ENCODE assay signal across 29 cellular contexts in the genomic region with DNA sequence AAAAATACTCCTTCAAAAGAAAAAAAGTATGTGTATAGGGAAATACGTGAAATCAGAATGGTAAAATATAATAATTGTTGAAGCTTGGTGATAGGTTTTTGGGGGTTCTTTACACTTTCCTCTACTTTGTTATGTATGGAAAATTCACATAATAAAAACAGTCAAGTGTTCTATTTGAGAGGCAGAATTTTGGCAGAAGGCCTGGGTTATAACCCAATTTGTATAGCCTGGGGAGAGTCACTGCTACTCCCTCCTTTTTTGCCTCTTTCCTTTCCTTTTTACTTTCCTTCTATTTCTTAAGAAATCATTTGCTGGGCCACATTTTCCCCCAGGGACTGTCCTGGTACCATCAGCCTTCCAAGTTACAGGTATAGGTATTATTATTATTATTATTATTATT.
A peak's percentile ranks its signal among the peaks of the same experiment; 100 is the strongest.
DNase-seq lines count a peak whose midpoint lies in the region; ATAC-seq and TF ChIP-seq lines count a peak whose summit lies in the region.
"Had no signal": no experiment of that assay in that cellular context is flagged by ENCODE, and none has a peak within 500 bp of the region (broad histone marks: within the 10 kb centered on the region; RNA-seq: fewer than 3 reads in every experiment).

No MANE protein-coding gene starts in this region.

- POLR2A ChIA-PET in SK-N-SH (lab: Yijun Ruan, JAX): no interaction called here

- H3K4me2 ChIP-seq in SK-N-SH (no peak overlapping the region), OCI-LY1 (ENCODE audit: low read length) (no peak overlapping the region)
- H3K4me2 ChIP-seq: smooth muscle cell had no signal

- H2AFZ ChIP-seq in SK-N-SH (ENCODE audit: low read depth): 0 out of 2 replicates have a peak overlapping the region, but pooled peaks have one; percentile 12
- H2AFZ ChIP-seq in OCI-LY1 (ENCODE audit: low read length): no peak overlapping the region

- CTCF ChIA-PET in SK-N-SH (lab: Yijun Ruan, JAX): interaction anchor here (1.7 to 3.0 kb wide), 4 partner anchors 15 to 319 kb away, joined by 5 to 18 read pairs (median 8); no protein-coding TSS in a partner anchor

- H3F3A ChIP-seq in SK-N-SH (replicated peaks; ENCODE audit: insufficient read depth) (peaks cover 67% of the 10 kb centered on the region), OCI-LY1 (ENCODE audit: insufficient read depth, low read length) (no peaks in the 10 kb centered on the region)

- TF ChIP-seq POLR2A in gastrocnemius medialis (IDR thresholded peaks at IDR 0.05): no peak

- ATAC-seq in SK-N-SH treated with all-trans-retinoic acid at 6 μM for 48 hours (no peak), gastrocnemius medialis (no peak), HG03520 (IDR thresholded peaks at IDR 0.05; ENCODE audit: unreplicated experiment) (no peak), HG02885 (IDR thresholded peaks at IDR 0.05; ENCODE audit: poor library complexity, unreplicated experiment) (no peak)
- ATAC-seq: activated CD8-positive, alpha-beta memory T cell treated with anti-CD3 and anti-CD28 coated beads, Interleukin-2, amount 10 ng/mL, durations not matched to agents 7 days and 5 days; activated T-cell treated with anti-CD3 and anti-CD28 coated beads, Interleukin-2, amount 50 U/mL, for 72 hours; naive thymus-derived CD8-positive, alpha-beta T cell had no signal

- H3K79me2 ChIP-seq in SK-N-SH (ENCODE audit: insufficient read depth) (no peaks in the 10 kb centered on the region), OCI-LY1 (ENCODE audit: insufficient read depth, low read length) (no peaks in the 10 kb centered on the region)

- H4K20me1 ChIP-seq in SK-N-SH (ENCODE audit: insufficient read depth) (no peaks in the 10 kb centered on the region), OCI-LY1 (ENCODE audit: insufficient read depth, low read length) (no peaks in the 10 kb centered on the region)

- no peak for DNase-seq in SK-N-SH
- peak; percentile 14 for DNase-seq in fibroblast of gingiva (ENCODE audit: low read depth)
- no peak for DNase-seq in gastrocnemius medialis
- no peak for DNase-seq in dedifferentiated amniotic fluid mesenchymal stem cell (ENCODE audit: extremely low spot score)
- DNase-seq: activated CD4-positive, alpha-beta T cell treated with anti-CD3 and anti-CD28 coated beads for 48 hours; activated CD8-positive, alpha-beta memory T cell treated with anti-CD3 and anti-CD28 coated beads, Interleukin-2, amount 10 ng/mL, durations not matched to agents 7 days and 5 days; activated naive CD4-positive, alpha-beta T cell treated with anti-CD3 and anti-CD28 coated beads, Interleukin-2, amount 50 U/mL, for 16 hours; activated T-cell treated with anti-CD3 and anti-CD28 coated beads, Interleukin-2, amount 50 U/mL, for 72 hours; CD8-positive, alpha-beta memory T cell; DMS 273 treated with DMSO at 0.1 percent for 48 hours; glutamatergic neuron; HCEC 1CT; islet precursor cell; KBM-7; MG63; midbrain; naive thymus-derived CD8-positive, alpha-beta T cell; NCI-H1417 treated with DMSO at 0.1 percent for 48 hours; NCI-H2081; NCI-H2227 treated with DMSO at 0.1 percent for 48 hours; occipital lobe; retina; trophoblast cell had no signal

- H3K9me3 ChIP-seq in SK-N-SH (no peaks in the 10 kb centered on the region), OCI-LY1 (ENCODE audit: low read length) (no peaks in the 10 kb centered on the region), gastrocnemius medialis (no peaks in the 10 kb centered on the region)
- H3K9me3 ChIP-seq: ascending aorta, MG63 had no signal

- H3K27me3 ChIP-seq in SK-N-SH (ENCODE audit: insufficient read depth) (no peaks in the 10 kb centered on the region), OCI-LY1 (ENCODE audit: insufficient read depth, low read length) (no peaks in the 10 kb centered on the region), gastrocnemius medialis (no peaks in the 10 kb centered on the region)
- H3K27me3 ChIP-seq: ascending aorta, MG63 had no signal

- H3K9me2 ChIP-seq in SK-N-SH (no peaks in the 10 kb centered on the region), OCI-LY1 (ENCODE audit: low read depth, low read length) (no peaks in the 10 kb centered on the region)

- H3K27ac ChIP-seq in SK-N-SH (ENCODE audit: low read depth in 2 of 2, low read length in 1 of 2) (peak overlapping the region; percentile 94 to 99), OCI-LY1 (ENCODE audit: low read depth, low read length, poor library complexity, severe bottlenecking) (peak overlapping the region; percentile 85), gastrocnemius medialis (peak overlapping the region; percentile 82 to 93 (median 87))
- H3K27ac ChIP-seq: ascending aorta had no signal

- intact Hi-C loops in gastrocnemius medialis (cut with DNase I; ENCODE audit: low total_unique reads): no loop called here

- H3K36me3 ChIP-seq in SK-N-SH (replicated peaks in 1 of 2; ENCODE audit: control insufficient read depth in 1 of 2, insufficient read depth in 2 of 2, low read length in 1 of 2) (no peaks in the 10 kb centered on the region), OCI-LY1 (ENCODE audit: insufficient read depth, low read length) (no peaks in the 10 kb centered on the region), gastrocnemius medialis (no peaks in the 10 kb centered on the region)
- H3K36me3 ChIP-seq: ascending aorta, MG63 had no signal

- TF ChIP-seq RAD21 in SK-N-SH (IDR thresholded peaks at IDR 0.05; ENCODE audit: low read length): no peak

- TF ChIP-seq CTCF in SK-N-SH (IDR thresholded peaks at IDR 0.05): no peak
- TF ChIP-seq CTCF in OCI-LY1 (IDR thresholded peaks at IDR 0.05; ENCODE audit: low read length): no peak
- no peak for TF ChIP-seq CTCF in gastrocnemius medialis (IDR thresholded peaks at IDR 0.05 in 4 of 5, conservative IDR thresholded peaks at IDR 0.05 in 1 of 5)

- no peak for TF ChIP-seq EP300 in SK-N-SH (IDR thresholded peaks at IDR 0.05; ENCODE audit: borderline replicate concordance in 1 of 2, low read depth in 1 of 2, low read length in 1 of 2)

- in situ Hi-C loops in gastrocnemius medialis (cut with MboI; ENCODE audit: low sequenced_read_pairs in 4 of 4): no loop called here

- H3K4me1 ChIP-seq in SK-N-SH (ENCODE audit: control insufficient read depth in 1 of 2, insufficient read depth in 2 of 2, low read depth in 1 of 2, low read length in 1 of 2) (peaks cover 32 to 63% of the 10 kb centered on the region in 2 experiments), OCI-LY1 (ENCODE audit: insufficient read depth, low read length, severe bottlenecking) (peaks cover 30% of the 10 kb centered on the region), gastrocnemius medialis (peaks cover 55 to 58% of the 10 kb centered on the region in 2 donors)

- H3K9ac ChIP-seq in SK-N-SH (no peak overlapping the region; the same call in 1 of the 2 replicates), OCI-LY1 (ENCODE audit: low read length) (no peak overlapping the region)

- 85% methylated on average over 1 of the region's 1 CpG for WGBS in SK-N-SH (ENCODE audit: low lambda C conversion rate)

- H3K4me3 ChIP-seq in SK-N-SH (ENCODE audit: low read depth in 2 of 2, low read length in 1 of 2): no peak overlapping the region
- no peak overlapping the region for H3K4me3 ChIP-seq in OCI-LY1 (ENCODE audit: low read depth, low read length, poor library complexity, severe bottlenecking)
- H3K4me3 ChIP-seq in gastrocnemius medialis: no peak overlapping the region
- H3K4me3 ChIP-seq: ascending aorta, MG63, smooth muscle cell had no signal

TF ChIP-seq in SK-N-SH, 30 proteins besides CTCF, POLR2A, EP300 and RAD21 (continues in another document):
- TF ChIP-seq FOXM1 (IDR thresholded peaks at IDR 0.05; ENCODE audit: low read depth) (no peak), RCOR1 (IDR thresholded peaks at IDR 0.05; ENCODE audit: low read length) (no peak), SIN3A (IDR thresholded peaks at IDR 0.05; ENCODE audit: borderline replicate concordance, low read depth, low read length) (no peak)
- TF ChIP-seq, protein P1, sequence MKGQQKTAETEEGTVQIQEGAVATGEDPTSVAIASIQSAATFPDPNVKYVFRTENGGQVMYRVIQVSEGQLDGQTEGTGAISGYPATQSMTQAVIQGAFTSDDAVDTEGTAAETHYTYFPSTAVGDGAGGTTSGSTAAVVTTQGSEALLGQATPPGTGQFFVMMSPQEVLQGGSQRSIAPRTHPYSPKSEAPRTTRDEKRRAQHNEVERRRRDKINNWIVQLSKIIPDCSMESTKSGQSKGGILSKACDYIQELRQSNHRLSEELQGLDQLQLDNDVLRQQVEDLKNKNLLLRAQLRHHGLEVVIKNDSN (IDR thresholded peaks at IDR 0.05; ENCODE audit: borderline replicate concordance, low read depth): no peak
- TF ChIP-seq, protein P2, sequence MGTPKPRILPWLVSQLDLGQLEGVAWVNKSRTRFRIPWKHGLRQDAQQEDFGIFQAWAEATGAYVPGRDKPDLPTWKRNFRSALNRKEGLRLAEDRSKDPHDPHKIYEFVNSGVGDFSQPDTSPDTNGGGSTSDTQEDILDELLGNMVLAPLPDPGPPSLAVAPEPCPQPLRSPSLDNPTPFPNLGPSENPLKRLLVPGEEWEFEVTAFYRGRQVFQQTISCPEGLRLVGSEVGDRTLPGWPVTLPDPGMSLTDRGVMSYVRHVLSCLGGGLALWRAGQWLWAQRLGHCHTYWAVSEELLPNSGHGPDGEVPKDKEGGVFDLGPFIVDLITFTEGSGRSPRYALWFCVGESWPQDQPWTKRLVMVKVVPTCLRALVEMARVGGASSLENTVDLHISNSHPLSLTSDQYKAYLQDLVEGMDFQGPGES (IDR thresholded peaks at IDR 0.05; ENCODE audit: low read depth, low read length): no peak

TF ChIP-seq in SK-N-SH treated with all-trans-retinoic acid at 6 μM for 48 hours, 23 proteins besides CTCF, POLR2A, EP300 and RAD21:
- TF ChIP-seq PPARA (CRISPR knock-in tag; IDR thresholded peaks at IDR 0.05; ENCODE audit: borderline replicate concordance) (no peak), ZFP30 (CRISPR knock-in tag; IDR thresholded peaks at IDR 0.05) (no peak)
